8 cellular contexts compared by ENCODE assay signal in genomic region chr11:134125507-134125906, GRCh38. TPM values are rescaled to one million over a fixed set of nuclear protein-coding genes. Genes with fewer than 3 reads are reported as not detected.
DNase-seq lines count a peak whose midpoint lies in the region; ATAC-seq and TF ChIP-seq lines count a peak whose summit lies in the region.

No MANE protein-coding gene starts in this region.

- ATAC-seq in GM19395 (IDR thresholded peaks at IDR 0.05; ENCODE audit: unreplicated experiment): no peak

- H3K27ac ChIP-seq in suprapubic skin: peak overlapping the region; percentile 7

- peak overlapping the region; percentile 49 for H3K4me3 ChIP-seq in suprapubic skin
- no peak overlapping the region; the same call in 1 of the 2 replicates for H3K4me3 ChIP-seq in BE2C (ENCODE audit: low read depth, low read length)

- H3K27me3 ChIP-seq in suprapubic skin: peaks cover 4% of the 10 kb centered on the region
- H3K27me3 ChIP-seq in BE2C: no peaks in the 10 kb centered on the region

- no peak for TF ChIP-seq POLR2A in suprapubic skin (IDR thresholded peaks at IDR 0.05)

- H3K4me1 ChIP-seq in suprapubic skin (peaks cover 44% of the 10 kb centered on the region), BE2C (peaks cover 14% of the 10 kb centered on the region)

- H3K9me3 ChIP-seq in suprapubic skin (no peaks in the 10 kb centered on the region), BE2C (no peaks in the 10 kb centered on the region)

- no peak for TF ChIP-seq CTCF in suprapubic skin (IDR thresholded peaks at IDR 0.05)
- TF ChIP-seq CTCF in BE2C (IDR thresholded peaks at IDR 0.05; ENCODE audit: low read depth, low read length): no peak

- 63% methylated on average over 9 of the region's 9 CpGs for WGBS in suprapubic skin

- H3K36me3 ChIP-seq in suprapubic skin (no peaks in the 10 kb centered on the region), BE2C (no peaks in the 10 kb centered on the region; the same call in 1 of the 2 replicates)

- TF ChIP-seq EP300 in suprapubic skin (IDR thresholded peaks at IDR 0.05): no peak

- DNase-seq in NCI-H526 (lab: John Stamatoyannopoulos, UW) (peak; percentile 87), dermis blood vessel endothelial cell (peak; percentile 55), midbrain (lab: John Stamatoyannopoulos, UW) (peak; percentile 61), suprapubic skin (ENCODE audit: low spot score in 2 of 2) (no peak), OCI-M1 (lab: John Stamatoyannopoulos, UW) (no peak), BE2C (no peak), NOMO-1 treated with dmso at 0.1 percent for 144 hours (lab: John Stamatoyannopoulos, UW; ENCODE audit: unreplicated experiment) (no peak)

RNA-seq across cellular contexts. Expression of gene JAM3, which starts 56.6 kb away (rescaled TPM):
- total RNA-seq in dermis blood vessel endothelial cell (14.4 and 49.5 TPM in 2 replicates), suprapubic skin (10 to 100 TPM; 10.9 to 14.7 (median 12.1) TPM)
- polyA plus RNA-seq in BE2C (2012; ENCODE audit: insufficient read depth, insufficient read length, low read depth): 71.5 TPM

Comparison
In these comparisons a context has a peak if more than half of its experiments do, and no peak if none do; other contexts are left out.
1. DNase-seq: peak in NCI-H526 (2 of 2), dermis blood vessel endothelial cell (single experiment) and midbrain (single experiment); none in suprapubic skin (0 of 2), OCI-M1 (single experiment), BE2C (single experiment) and NOMO-1 treated with dmso at 0.1 percent for 144 hours (single experiment).